ENCODE assay signal across 18 cellular contexts in the genomic region with DNA sequence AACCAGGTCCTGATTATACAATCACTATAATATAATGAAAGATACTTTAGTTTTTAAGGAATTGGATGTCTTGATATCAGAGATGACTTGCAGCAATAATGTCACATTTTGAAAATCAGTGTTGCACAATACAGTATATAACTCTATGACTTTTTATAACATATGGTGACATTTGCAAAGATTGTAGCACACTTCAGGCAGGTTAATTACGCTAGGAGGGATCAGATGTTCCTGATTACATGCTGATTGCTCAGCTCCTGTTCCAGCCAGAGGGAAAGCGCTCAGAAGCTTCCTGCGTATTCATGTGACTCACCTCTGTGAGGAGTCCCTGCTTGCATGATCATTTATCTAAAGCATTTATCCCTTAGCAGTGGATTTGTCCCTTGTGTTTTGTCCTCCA.
DNase-seq lines count a peak whose midpoint lies in the region; ATAC-seq and TF ChIP-seq lines count a peak whose summit lies in the region.
"Had no signal": no experiment of that assay in that cellular context is flagged by ENCODE, and none has a peak within 500 bp of the region (broad histone marks: within the 10 kb centered on the region; RNA-seq: fewer than 3 reads in every experiment).

No MANE protein-coding gene starts in this region.

- ATAC-seq in IMR-90 (ENCODE audit: low read depth) (no peak), PC-3 (0 out of 2 replicates have a peak, but pooled peaks have one; percentile 33), HG02763 (IDR thresholded peaks at IDR 0.05; ENCODE audit: unreplicated experiment) (no peak)
- ATAC-seq in activated CD4-positive, alpha-beta T cell treated with anti-CD3 and anti-CD28 coated beads for 36 hours: no peak

- dilution Hi-C loops in IMR-90 (cut with HindIII; ENCODE audit: low sequenced_read_pairs, unreplicated experiment): no loop called here

- TF ChIP-seq POLR2A in IMR-90 (IDR thresholded peaks at IDR 0.05; ENCODE audit: low read depth, low read length): no peak

- H2AK9ac ChIP-seq in IMR-90 (replicated peaks; ENCODE audit: low read depth, low read length, poor library complexity): no peak overlapping the region

- no peak overlapping the region for H3K23ac ChIP-seq in IMR-90 (ENCODE audit: low read depth, low read length)

- H2AK5ac ChIP-seq in IMR-90 (ENCODE audit: low read depth, low read length): no peak overlapping the region

- H2AFZ ChIP-seq in IMR-90 (replicated peaks; ENCODE audit: low read length, poor library complexity): no peak overlapping the region
- H2AFZ ChIP-seq in PC-3 (ENCODE audit: low read length): no peak overlapping the region
- H2AFZ ChIP-seq: GM23248 had no signal

- intact Hi-C loops in IMR-90 (cut with micrococcal nuclease) (no loop called here), PC-3 (cut with micrococcal nuclease) (no loop called here)
- intact Hi-C loops in activated CD4-positive, alpha-beta T cell treated with anti-CD3 and anti-CD28 coated beads for 36 hours (cut with DNase I, micrococcal nuclease): no loop called here

- CTCF ChIA-PET in IMR-90 (lab: Yijun Ruan, JAX) (no interaction called here), PC-3 (lab: Charles Lee) (no interaction called here), GM10248 (lab: Yijun Ruan, JAX) (interaction anchor here (1.2 to 2.0 kb wide), 3 partner anchors 13 to 35 kb away, joined by 3 to 5 read pairs (median 4); no protein-coding TSS in a partner anchor)
- CTCF ChIA-PET in activated CD4-positive, alpha-beta T cell treated with anti-CD3 and anti-CD28 coated beads for 36 hours (lab: Charles Lee): no interaction called here

- H4K91ac ChIP-seq in IMR-90 (ENCODE audit: insufficient read depth, low read depth, low read length): no peak overlapping the region

- no peaks in the 10 kb centered on the region for H3F3A ChIP-seq in PC-3 (ENCODE audit: low read length, unreplicated experiment)

- no peaks in the 10 kb centered on the region for H3K4me1 ChIP-seq in IMR-90 (ENCODE audit: control insufficient read depth, insufficient read depth, low read length)
- no peaks in the 10 kb centered on the region for H3K4me1 ChIP-seq in PC-3 (ENCODE audit: insufficient read depth, low read length)

- H3K79me2 ChIP-seq in PC-3 (ENCODE audit: low read length): no peaks in the 10 kb centered on the region

- H2BK5ac ChIP-seq in IMR-90 (ENCODE audit: low read depth, low read length, poor library complexity, severe bottlenecking): no peak overlapping the region

- H3K4me3 ChIP-seq in IMR-90 (ENCODE audit: insufficient read depth, low read depth, low read length) (no peak overlapping the region), PC-3 (ENCODE audit: low read length) (no peak overlapping the region), epithelial cell of esophagus (ENCODE audit: low read length) (no peak overlapping the region)
- H3K4me3 ChIP-seq: GM23248 had no signal

- H2BK15ac ChIP-seq in IMR-90 (ENCODE audit: low read depth, low read length): no peak overlapping the region

- no peak for TF ChIP-seq CTCF in IMR-90 (conservative IDR thresholded peaks at IDR 0.05; ENCODE audit: low read depth, low read length)
- no peak for TF ChIP-seq CTCF in PC-3 (conservative IDR thresholded peaks at IDR 0.05; ENCODE audit: low read depth, low read length)
- TF ChIP-seq CTCF in epithelial cell of esophagus (IDR thresholded peaks at IDR 0.05; ENCODE audit: insufficient read depth, low read depth, low read length, missing control alignments): no peak
- no peak for TF ChIP-seq CTCF in GM10248 (IDR thresholded peaks at IDR 0.05; ENCODE audit: control extremely low read depth, extremely low read depth, low read depth, missing control alignments)

- no peaks in the 10 kb centered on the region for H3K9me3 Mint-ChIP-seq in activated CD4-positive, alpha-beta T cell treated with anti-CD3 and anti-CD28 coated beads for 36 hours (ENCODE audit: low read depth)
- H3K9me3 Mint-ChIP-seq: CD4-positive, alpha-beta T cell had no signal

- no peak overlapping the region for H3K27ac Mint-ChIP-seq in activated CD4-positive, alpha-beta T cell treated with anti-CD3 and anti-CD28 coated beads for 36 hours
- H3K27ac Mint-ChIP-seq: B cell; CD4-positive, alpha-beta T cell had no signal

- no peak overlapping the region for H4K8ac ChIP-seq in IMR-90 (ENCODE audit: low read depth in 2 of 2, low read length in 2 of 2)

- H3K18ac ChIP-seq in IMR-90 (ENCODE audit: low read depth, low read length): no peak overlapping the region

- no CpG with 5 or more reads among the region's 3 CpGs for WGBS in IMR-90 (ENCODE audit: extremely low coverage in 2 of 2, insufficient read length in 1 of 2), 2 experiments

- H2BK20ac ChIP-seq in IMR-90 (ENCODE audit: low read depth, low read length): no peak overlapping the region

- H4K20me1 ChIP-seq in IMR-90 (ENCODE audit: insufficient read depth, low read length): no peaks in the 10 kb centered on the region
- no peaks in the 10 kb centered on the region for H4K20me1 ChIP-seq in PC-3 (ENCODE audit: low read length)

- no peak overlapping the region for H3K14ac ChIP-seq in IMR-90 (replicated peaks; ENCODE audit: low read depth, low read length)

- no peaks in the 10 kb centered on the region for H3K36me3 ChIP-seq in IMR-90 (ENCODE audit: control insufficient read depth, insufficient read depth, low read length)
- no peaks in the 10 kb centered on the region for H3K36me3 ChIP-seq in PC-3 (ENCODE audit: low read depth, low read length)

- in situ Hi-C loops in IMR-90 (cut with MboI; ENCODE audit: low sequenced_read_pairs): no loop called here

- no peaks in the 10 kb centered on the region for H3K27me3 Mint-ChIP-seq in activated CD4-positive, alpha-beta T cell treated with anti-CD3 and anti-CD28 coated beads for 36 hours
- H3K27me3 Mint-ChIP-seq: B cell; CD4-positive, alpha-beta T cell had no signal

- no peak overlapping the region for H3K9ac ChIP-seq in IMR-90 (ENCODE audit: low read depth, low read length)
- H3K9ac ChIP-seq in PC-3 (ENCODE audit: low read length): no peak overlapping the region
- H3K9ac ChIP-seq: GM23248 had no signal

- H3K27ac ChIP-seq in IMR-90 (ENCODE audit: insufficient read depth, low read length) (no peak overlapping the region), PC-3 (ENCODE audit: low read length) (no peak overlapping the region)
- H3K27ac ChIP-seq: GM23248, HL-60 had no signal

- no peaks in the 10 kb centered on the region for H3K79me1 ChIP-seq in IMR-90 (ENCODE audit: low read depth in 1 of 2, low read length in 2 of 2)

- no peaks in the 10 kb centered on the region for H3K27me3 ChIP-seq in IMR-90 (ENCODE audit: control insufficient read depth, insufficient read depth, low read length)
- H3K27me3 ChIP-seq in PC-3 (ENCODE audit: low read length): no peaks in the 10 kb centered on the region

- H3K9me2 ChIP-seq in PC-3 (replicated peaks; ENCODE audit: low read length): no peaks in the 10 kb centered on the region

- no peak for TF ChIP-seq RAD21 in IMR-90 (IDR thresholded peaks at IDR 0.05; ENCODE audit: low read length)

- DNase-seq in IMR-90 (peak; percentile 35), PC-3 (peak; percentile 1), epithelial cell of esophagus (ENCODE audit: low read depth) (peak; percentile 48), pons (ENCODE audit: low spot score) (peak; percentile 16), GM10248 (ENCODE audit: extremely low spot score) (no peak)
- DNase-seq in activated CD4-positive, alpha-beta T cell treated with anti-CD3 and anti-CD28 coated beads for 36 hours: no peak
- DNase-seq: CD4-positive, alpha-beta T cell; DND-41; GDM1; GM23248; Karpas-422; NCI-H1417 treated with DMSO at 0.1 percent for 48 hours; NCI-H2081 treated with DMSO at 0.1 percent for 48 hours; NCI-H446; NCI-H774 had no signal

- no peak overlapping the region for H4K5ac ChIP-seq in IMR-90 (ENCODE audit: low read depth, low read length)

- H3K4me1 Mint-ChIP-seq in activated CD4-positive, alpha-beta T cell treated with anti-CD3 and anti-CD28 coated beads for 36 hours: no peaks in the 10 kb centered on the region
- H3K4me1 Mint-ChIP-seq: B cell had no signal

- BruUV-seq in IMR-90 (replicated peaks; lab: Mats Ljungman, UMichigan): no TSS peak
- BruUV-seq in PC-3 (replicated peaks; lab: Mats Ljungman, UMichigan): no TSS peak

- no peaks in the 10 kb centered on the region for H3K36me3 Mint-ChIP-seq in activated CD4-positive, alpha-beta T cell treated with anti-CD3 and anti-CD28 coated beads for 36 hours (ENCODE audit: low read depth)

- no peak overlapping the region for H3K56ac ChIP-seq in IMR-90 (ENCODE audit: extremely low read depth, insufficient read depth, low read length)

- H3K4ac ChIP-seq in IMR-90 (ENCODE audit: low read depth, low read length): no peak overlapping the region

- no peak overlapping the region for H3K4me3 Mint-ChIP-seq in activated CD4-positive, alpha-beta T cell treated with anti-CD3 and anti-CD28 coated beads for 36 hours
- H3K4me3 Mint-ChIP-seq: B cell; CD4-positive, alpha-beta T cell had no signal

- no peaks in the 10 kb centered on the region for H3K9me1 ChIP-seq in IMR-90 (ENCODE audit: insufficient read depth, low read length)

- no peak overlapping the region for H2BK120ac ChIP-seq in IMR-90 (ENCODE audit: low read depth, low read length)

- H3K9me3 ChIP-seq in IMR-90 (ENCODE audit: control insufficient read depth, insufficient read depth, low read length) (no peaks in the 10 kb centered on the region), PC-3 (ENCODE audit: low read length) (no peaks in the 10 kb centered on the region)

- H3K4me2 ChIP-seq in IMR-90 (ENCODE audit: low read depth, low read length) (no peak overlapping the region), PC-3 (ENCODE audit: low read length) (no peak overlapping the region)

- POLR2A ChIA-PET in IMR-90 (lab: Charles Lee; ENCODE audit: unreplicated experiment): no interaction called here
- POLR2A ChIA-PET in PC-3 (lab: Charles Lee; ENCODE audit: unreplicated experiment): no interaction called here
- POLR2A ChIA-PET in GM10248 (lab: Yijun Ruan, JAX): no interaction called here
- POLR2A ChIA-PET in activated CD4-positive, alpha-beta T cell treated with anti-CD3 and anti-CD28 coated beads for 36 hours (lab: Charles Lee): no interaction called here

TF ChIP-seq in IMR-90, 13 proteins besides CTCF, POLR2A, EP300 and RAD21:
- TF ChIP-seq FOS (IDR thresholded peaks at IDR 0.05; ENCODE audit: low read depth, low read length): no peak
- TF ChIP-seq CEBPB (IDR thresholded peaks at IDR 0.05; ENCODE audit: low read depth, low read length): peak; percentile 49

Comparison
In these comparisons a context has a peak if more than half of its experiments do, and no peak if none do; other contexts are left out.
1. DNase-seq: peak in IMR-90 (single experiment), PC-3 (single experiment), epithelial cell of esophagus (single experiment) and pons (single experiment); none in GM10248 (single experiment) and activated CD4-positive, alpha-beta T cell treated with anti-CD3 and anti-CD28 coated beads for 36 hours (single experiment).